In genomic region chr5:148385094-148385493, GRCh38 we compare ENCODE assay signal across 12 cellular contexts. TPM values are rescaled to one million over a fixed set of nuclear protein-coding genes. Genes with fewer than 3 reads are reported as not detected.
DNase-seq lines count a peak whose midpoint lies in the region; ATAC-seq and TF ChIP-seq lines count a peak whose summit lies in the region.
"Had no signal": no experiment of that assay in that cellular context is flagged by ENCODE, and none has a peak within 500 bp of the region (broad histone marks: within the 10 kb centered on the region; RNA-seq: fewer than 3 reads in every experiment).

No MANE protein-coding gene starts in this region.

- no peaks in the 10 kb centered on the region for H3K9me3 Mint-ChIP-seq in Calu3 (ENCODE audit: low read depth, unreplicated experiment)
- H3K9me3 Mint-ChIP-seq in dendritic cell treated with granulocyte-macrophage colony-stimulating factor and Interleukin-4, amounts not matched to agents 40 ng/mL and 50 ng/mL, for 4 days = no peaks in the 10 kb centered on the region

- no peak overlapping the region for H3K27ac ChIP-seq in neural cell (ENCODE audit: low read length)

- H2AFZ ChIP-seq in neural cell (ENCODE audit: low read depth, low read length) = no peak overlapping the region

- ATAC-seq in GM21515 (IDR thresholded peaks at IDR 0.05; ENCODE audit: unreplicated experiment) = no peak

- TF ChIP-seq CTCF in Calu3 (IDR thresholded peaks at IDR 0.05; ENCODE audit: unreplicated experiment) = no peak
- TF ChIP-seq CTCF in LNCaP clone FGC (IDR thresholded peaks at IDR 0.05; ENCODE audit: control insufficient read depth, extremely low read depth, insufficient read depth) = no peak
- TF ChIP-seq CTCF in neural cell (IDR thresholded peaks at IDR 0.05; ENCODE audit: poor library complexity, severe bottlenecking) = no peak

- no peaks in the 10 kb centered on the region for H4K20me1 ChIP-seq in neural cell (ENCODE audit: insufficient read depth)

- H3K4me3 ChIP-seq in LNCaP clone FGC (ENCODE audit: low read depth, low read length) (peak overlapping the region; percentile 90), neural cell (ENCODE audit: low read length) (peak overlapping the region; percentile 83)

- no peaks in the 10 kb centered on the region for H3K36me3 ChIP-seq in neural cell (ENCODE audit: insufficient read depth, low read length)

- peak overlapping the region; percentile 90 for H3K27ac Mint-ChIP-seq in Calu3 (ENCODE audit: unreplicated experiment)
- H3K27ac Mint-ChIP-seq in dendritic cell treated with granulocyte-macrophage colony-stimulating factor and Interleukin-4, amounts not matched to agents 40 ng/mL and 50 ng/mL, for 4 days = no peak overlapping the region

- no peak for TF ChIP-seq EP300 in neural cell (conservative IDR thresholded peaks at IDR 0.05; ENCODE audit: poor library complexity, severe bottlenecking)

- peaks cover 22% of the 10 kb centered on the region for H3K36me3 Mint-ChIP-seq in Calu3 (ENCODE audit: insufficient read depth, unreplicated experiment)
- H3K36me3 Mint-ChIP-seq in dendritic cell treated with granulocyte-macrophage colony-stimulating factor and Interleukin-4, amounts not matched to agents 40 ng/mL and 50 ng/mL, for 4 days (ENCODE audit: low read depth) = peaks cover 35% of the 10 kb centered on the region

- no peak for TF ChIP-seq RAD21 in neural cell (conservative IDR thresholded peaks at IDR 0.05)

- peak overlapping the region; percentile 84 for H3K4me3 Mint-ChIP-seq in Calu3 (ENCODE audit: low read depth, unreplicated experiment)
- peak overlapping the region; percentile 81 for H3K4me3 Mint-ChIP-seq in dendritic cell treated with granulocyte-macrophage colony-stimulating factor and Interleukin-4, amounts not matched to agents 40 ng/mL and 50 ng/mL, for 4 days

- no TSS peak for BruUV-seq in Calu3 (replicated peaks; lab: Mats Ljungman, UMichigan)

- H3K27me3 ChIP-seq in neural cell (ENCODE audit: insufficient read depth, low read depth, low read length) = no peaks in the 10 kb centered on the region

- no peaks in the 10 kb centered on the region for H3K9me2 ChIP-seq in neural cell (ENCODE audit: insufficient read depth, low read length)

- H3K4me2 ChIP-seq in neural cell (ENCODE audit: low read length) = peak overlapping the region; percentile 96

- CTCF ChIA-PET in Calu3 (lab: Charles Lee) = interaction anchor here (0.7 kb wide), 1 partner anchor 45 kb away, joined by 3 read pairs; no protein-coding TSS in a partner anchor

- peaks cover 49% of the 10 kb centered on the region for H3K79me2 ChIP-seq in neural cell (replicated peaks; ENCODE audit: insufficient read depth, low read length)

- no peaks in the 10 kb centered on the region for H3K9me3 ChIP-seq in neural cell (ENCODE audit: low read length)

- intact Hi-C loops in Calu3 (cut with micrococcal nuclease; ENCODE audit: unreplicated experiment) = no loop called here
- intact Hi-C loops in dendritic cell treated with granulocyte-macrophage colony-stimulating factor and Interleukin-4, amounts not matched to agents 40 ng/mL and 50 ng/mL, for 4 days (cut with micrococcal nuclease) = loop anchor here (10.0 kb wide), 1 partner anchor 350 kb away; no protein-coding TSS in a partner anchor

- DNase-seq in Calu3 = no peak
- DNase-seq in LNCaP clone FGC (ENCODE audit: low read depth) = peak; percentile 69
- DNase-seq in ecto neural progenitor cell (ENCODE audit: low spot score) = no peak
- DNase-seq in SHP77 treated with DMSO at 0.1 percent for 48 hours (lab: John Stamatoyannopoulos, UW) = no peak
- no peak for DNase-seq in NCI-H2081 treated with DMSO at 0.1 percent for 48 hours (lab: John Stamatoyannopoulos, UW)
- DNase-seq: foreskin melanocyte; GOT3; stimulated activated naive CD4-positive, alpha-beta T cell treated with Interleukin-2 at 50 U/mL for 16 hours had no signal

- H3K4me1 Mint-ChIP-seq in Calu3 (ENCODE audit: low read depth, unreplicated experiment) = peaks cover 24% of the 10 kb centered on the region
- peaks cover 45% of the 10 kb centered on the region for H3K4me1 Mint-ChIP-seq in dendritic cell treated with granulocyte-macrophage colony-stimulating factor and Interleukin-4, amounts not matched to agents 40 ng/mL and 50 ng/mL, for 4 days (ENCODE audit: low read depth)

- H3K27me3 Mint-ChIP-seq in Calu3 (ENCODE audit: unreplicated experiment) = no peaks in the 10 kb centered on the region
- no peaks in the 10 kb centered on the region for H3K27me3 Mint-ChIP-seq in dendritic cell treated with granulocyte-macrophage colony-stimulating factor and Interleukin-4, amounts not matched to agents 40 ng/mL and 50 ng/mL, for 4 days

- H3K9ac ChIP-seq in neural cell (ENCODE audit: low read length) = peak overlapping the region; percentile 94

- no peaks in the 10 kb centered on the region for H3F3A ChIP-seq in neural cell (ENCODE audit: insufficient read depth, low read length, poor library complexity, severe bottlenecking)

TF ChIP-seq in neural cell, 6 proteins besides CTCF, POLR2A, EP300 and RAD21:
- TF ChIP-seq, protein P1, sequence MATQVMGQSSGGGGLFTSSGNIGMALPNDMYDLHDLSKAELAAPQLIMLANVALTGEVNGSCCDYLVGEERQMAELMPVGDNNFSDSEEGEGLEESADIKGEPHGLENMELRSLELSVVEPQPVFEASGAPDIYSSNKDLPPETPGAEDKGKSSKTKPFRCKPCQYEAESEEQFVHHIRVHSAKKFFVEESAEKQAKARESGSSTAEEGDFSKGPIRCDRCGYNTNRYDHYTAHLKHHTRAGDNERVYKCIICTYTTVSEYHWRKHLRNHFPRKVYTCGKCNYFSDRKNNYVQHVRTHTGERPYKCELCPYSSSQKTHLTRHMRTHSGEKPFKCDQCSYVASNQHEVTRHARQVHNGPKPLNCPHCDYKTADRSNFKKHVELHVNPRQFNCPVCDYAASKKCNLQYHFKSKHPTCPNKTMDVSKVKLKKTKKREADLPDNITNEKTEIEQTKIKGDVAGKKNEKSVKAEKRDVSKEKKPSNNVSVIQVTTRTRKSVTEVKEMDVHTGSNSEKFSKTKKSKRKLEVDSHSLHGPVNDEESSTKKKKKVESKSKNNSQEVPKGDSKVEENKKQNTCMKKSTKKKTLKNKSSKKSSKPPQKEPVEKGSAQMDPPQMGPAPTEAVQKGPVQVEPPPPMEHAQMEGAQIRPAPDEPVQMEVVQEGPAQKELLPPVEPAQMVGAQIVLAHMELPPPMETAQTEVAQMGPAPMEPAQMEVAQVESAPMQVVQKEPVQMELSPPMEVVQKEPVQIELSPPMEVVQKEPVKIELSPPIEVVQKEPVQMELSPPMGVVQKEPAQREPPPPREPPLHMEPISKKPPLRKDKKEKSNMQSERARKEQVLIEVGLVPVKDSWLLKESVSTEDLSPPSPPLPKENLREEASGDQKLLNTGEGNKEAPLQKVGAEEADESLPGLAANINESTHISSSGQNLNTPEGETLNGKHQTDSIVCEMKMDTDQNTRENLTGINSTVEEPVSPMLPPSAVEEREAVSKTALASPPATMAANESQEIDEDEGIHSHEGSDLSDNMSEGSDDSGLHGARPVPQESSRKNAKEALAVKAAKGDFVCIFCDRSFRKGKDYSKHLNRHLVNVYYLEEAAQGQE (IDR thresholded peaks at IDR 0.05; ENCODE audit: borderline replicate concordance) = no peak
- TF ChIP-seq MXI1 (conservative IDR thresholded peaks at IDR 0.05; ENCODE audit: poor library complexity, severe bottlenecking) (no peak), POLR2AphosphoS5 (IDR thresholded peaks at IDR 0.05) (no peak), TAF1 (IDR thresholded peaks at IDR 0.05; ENCODE audit: low read depth) (no peak), SMC3 (conservative IDR thresholded peaks at IDR 0.05; ENCODE audit: poor library complexity) (no peak), EZH2 (IDR thresholded peaks at IDR 0.05; ENCODE audit: borderline replicate concordance, insufficient read depth, low read length, poor library complexity, severe bottlenecking) (no peak)

RNA-seq across cellular contexts. Expression of gene FBXO38, which starts 1.3 kb away (rescaled TPM):
- 53.1 and 59.2 TPM in 2 replicates for total RNA-seq in Calu3 (2022)
- 45.1 and 69.1 TPM in 2 replicates for polyA plus RNA-seq in neural cell
- 136 TPM in 2 replicates for polyA minus RNA-seq in neural cell

RNA-seq across cellular contexts. Expression of gene SPINK9, which starts 49.7 kb away (rescaled TPM):
- not detected in 2 replicates for total RNA-seq in Calu3 (2022)
- not detected in 2 replicates for polyA plus RNA-seq in neural cell
- not detected in 2 replicates for polyA minus RNA-seq in neural cell
- total RNA-seq: pulmonary artery endothelial cell had no signal
